Comparison of ENCODE assay signal across 24 cellular contexts in genomic region chr11:44418438-44418795, GRCh38.
"Had no signal": no experiment of that assay in that cellular context is flagged by ENCODE, and none has a peak within 500 bp of the region (broad histone marks: within the 10 kb centered on the region; RNA-seq: fewer than 3 reads in every experiment).

No MANE protein-coding gene starts in this region.

- FAIRE-seq: colon, endothelial cell of umbilical vein, kidney, pancreas, small intestine had no signal

- H3K36me3 Mint-ChIP-seq: naive thymus-derived CD4-positive, alpha-beta T cell had no signal

- H3K27me3 ChIP-seq: pancreas, transverse colon had no signal

- ATAC-seq: left cardiac atrium; lower lobe of right lung; naive thymus-derived CD4-positive, alpha-beta T cell; pancreas had no signal

- H3K4me1 ChIP-seq: foreskin keratinocyte, left ventricle myocardium inferior, lower lobe of right lung, pancreas, prostate gland, sigmoid colon, stomach, transverse colon had no signal

- H3K4me3 ChIP-seq: left ventricle myocardium inferior, lower lobe of right lung, pancreas, prostate gland, sigmoid colon, stomach, thoracic aorta, transverse colon had no signal

- DNase-seq: cerebellar nuclear complex; dermis blood vessel endothelial cell; erythroblast; kidney; left cardiac atrium; left ventricle myocardium inferior; lower lobe of right lung; midbrain; naive thymus-derived CD4-positive, alpha-beta T cell; nephron progenitor cell; pancreas; sigmoid colon; small intestine; stimulated activated CD4-positive, alpha-beta T cell treated with anti-CD3 and anti-CD28 coated beads, Interleukin-12 subunit alpha, Interleukin-12 subunit beta, amount 100 ng/mL, for 4 hours; stimulated activated naive CD4-positive, alpha-beta T cell; stomach; substantia nigra; transverse colon had no signal

- H3K9me3 ChIP-seq: left ventricle myocardium inferior, lower lobe of right lung, pancreas, prostate gland, sigmoid colon, thoracic aorta, transverse colon had no signal

- H3K27ac Mint-ChIP-seq: memory B cell; naive thymus-derived CD4-positive, alpha-beta T cell; nephron progenitor cell had no signal

- H3K9me3 Mint-ChIP-seq: memory B cell had no signal

- H3K4me3 Mint-ChIP-seq: memory B cell; naive thymus-derived CD4-positive, alpha-beta T cell; nephron progenitor cell had no signal

- H3K27ac ChIP-seq: foreskin keratinocyte, left ventricle myocardium inferior, lower lobe of right lung, pancreas, prostate gland, sigmoid colon, stomach, thoracic aorta, transverse colon had no signal

- H3K36me3 ChIP-seq: left ventricle myocardium inferior, lower lobe of right lung, pancreas, prostate gland, sigmoid colon, stomach, thoracic aorta, transverse colon had no signal
